11 cellular contexts compared by ENCODE assay signal in the genomic region with DNA sequence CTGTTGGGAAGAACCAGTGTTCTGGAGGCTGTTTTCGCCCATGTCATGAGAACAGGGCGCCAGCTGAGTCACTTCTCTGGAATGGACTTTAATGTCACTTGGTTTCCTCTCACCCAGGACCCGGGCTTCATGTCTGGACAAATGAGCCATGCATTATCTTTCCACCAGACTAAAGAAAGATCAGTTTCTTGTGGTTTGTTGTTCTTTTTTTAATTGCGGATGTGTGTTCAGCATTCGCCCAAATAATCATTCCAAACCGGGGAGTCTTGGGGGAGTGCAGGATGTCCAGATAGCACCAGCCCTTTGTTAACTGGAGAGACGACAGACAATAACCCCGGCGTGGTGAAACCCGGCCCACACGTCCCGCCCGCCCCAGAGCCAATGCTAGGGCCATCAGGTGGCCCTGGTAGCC.
DNase-seq lines count a peak whose midpoint lies in the region; ATAC-seq, FAIRE-seq and TF ChIP-seq lines count a peak whose summit lies in the region.
"Had no signal": no experiment of that assay in that cellular context is flagged by ENCODE, and none has a peak within 500 bp of the region (broad histone marks: within the 10 kb centered on the region; RNA-seq: fewer than 3 reads in every experiment).

No MANE protein-coding gene starts in this region.

- no peak for TF ChIP-seq CTCF in bronchial epithelial cell (IDR thresholded peaks at IDR 0.05; ENCODE audit: insufficient read depth, low read length, severe bottlenecking)

- H3K9me3 ChIP-seq in subcutaneous abdominal adipose tissue (ENCODE audit: control insufficient read depth in 5 of 5, low read length in 5 of 5) = no peaks in the 10 kb centered on the region

- H3K9ac ChIP-seq in subcutaneous abdominal adipose tissue (ENCODE audit: low read length in 5 of 5) = peak overlapping the region in 1 of 5 donors; percentile 38

- no peak overlapping the region for H3K4me3 ChIP-seq in bronchial epithelial cell (ENCODE audit: low read depth, low read length)
- H3K4me3 ChIP-seq in subcutaneous abdominal adipose tissue (ENCODE audit: low read depth in 1 of 5, low read length in 5 of 5) = peak overlapping the region in 1 of 5 donors; percentile 39

- ATAC-seq in left lobe of liver (peak; percentile 11), HG03095 (IDR thresholded peaks at IDR 0.05; ENCODE audit: unreplicated experiment) (no peak), HG02938 (IDR thresholded peaks at IDR 0.05; ENCODE audit: unreplicated experiment) (no peak), HG03354 (IDR thresholded peaks at IDR 0.05; ENCODE audit: poor library complexity, severe bottlenecking, unreplicated experiment) (no peak)
- ATAC-seq: HCT116 had no signal

- H3K36me3 ChIP-seq in bronchial epithelial cell (ENCODE audit: control insufficient read depth, insufficient read depth, low read length) = no peaks in the 10 kb centered on the region
- peaks cover 0 to 16% (median 9%) of the 10 kb centered on the region in 5 donors for H3K36me3 ChIP-seq in subcutaneous abdominal adipose tissue (ENCODE audit: control insufficient read depth in 5 of 5, insufficient read depth in 5 of 5, low read length in 5 of 5)

- FAIRE-seq in HTR-8/SVneo (lab: Jason Lieb, UNC) (no peak), bronchial epithelial cell (lab: Jason Lieb, UNC) (no peak)

- peak overlapping the region; percentile 99 for H3K27ac ChIP-seq in subcutaneous abdominal adipose tissue (ENCODE audit: low read depth, low read length)

- H3K4me1 ChIP-seq in subcutaneous abdominal adipose tissue (ENCODE audit: control insufficient read depth in 5 of 5, insufficient read depth in 5 of 5, low read length in 5 of 5) = peaks cover 22 to 81% (median 72%) of the 10 kb centered on the region in 5 donors

- no peaks in the 10 kb centered on the region for H3K27me3 ChIP-seq in bronchial epithelial cell (ENCODE audit: control insufficient read depth, insufficient read depth, low read length)
- H3K27me3 ChIP-seq in subcutaneous abdominal adipose tissue (ENCODE audit: control insufficient read depth in 5 of 5, insufficient read depth in 4 of 5, low read length in 5 of 5) = no peaks in the 10 kb centered on the region

- DNase-seq in HTR-8/SVneo (ENCODE audit: insufficient read length, low spot score) = peak; percentile 57
- DNase-seq in bronchial epithelial cell (ENCODE audit: low read depth) = peak; percentile 44
- DNase-seq in left lobe of liver (ENCODE audit: low spot score) = no peak
- no peak for DNase-seq in SK-N-DZ (ENCODE audit: low spot score)
- DNase-seq: activated CD8-positive, alpha-beta memory T cell treated with anti-CD3 and anti-CD28 coated beads, Interleukin-2, amount 50 U/mL, for 4 hours; DND-41 had no signal

Comparison
In these comparisons a context has a peak if more than half of its experiments do, and no peak if none do; other contexts are left out.
1. DNase-seq: peak in HTR-8/SVneo (single experiment) and bronchial epithelial cell (single experiment); none in left lobe of liver (single experiment) and SK-N-DZ (single experiment).